In genomic region chr15:60476713-60477112, GRCh38 we compare ENCODE assay signal across 14 cellular contexts. TPM values are rescaled to one million over a fixed set of nuclear protein-coding genes. Genes with fewer than 3 reads are reported as not detected.
DNase-seq lines count a peak whose midpoint lies in the region; ATAC-seq, FAIRE-seq and TF ChIP-seq lines count a peak whose summit lies in the region.
"Had no signal": no experiment of that assay in that cellular context is flagged by ENCODE, and none has a peak within 500 bp of the region (broad histone marks: within the 10 kb centered on the region; RNA-seq: fewer than 3 reads in every experiment).

No MANE protein-coding gene starts in this region.

- H3K4me1 Mint-ChIP-seq in glutamatergic neuron (ENCODE audit: low read depth, unreplicated experiment), result peaks cover 14% of the 10 kb centered on the region

- peak overlapping the region; percentile 48 for H3K4me3 Mint-ChIP-seq in glutamatergic neuron (ENCODE audit: unreplicated experiment)

- H3K4me1 ChIP-seq in ACC112 (ENCODE audit: control insufficient read depth, insufficient read depth, low read length, unreplicated experiment), result peaks cover 30% of the 10 kb centered on the region
- peaks cover 5 to 44% (median 21%) of the 10 kb centered on the region in 3 donors for H3K4me1 ChIP-seq in gastroesophageal sphincter

- peaks cover 4% of the 10 kb centered on the region for H3K27me3 Mint-ChIP-seq in glutamatergic neuron (ENCODE audit: unreplicated experiment)
- H3K27me3 Mint-ChIP-seq: effector memory CD8-positive, alpha-beta T cell had no signal

- H3K27ac ChIP-seq in ACC112 (ENCODE audit: low read depth, low read length) (peak overlapping the region; percentile 16; the same call in 1 of the 2 replicates), gastroesophageal sphincter (no peak overlapping the region)

- no peak overlapping the region for H2AFZ ChIP-seq in ACC112 (ENCODE audit: low read length, unreplicated experiment)

- H3K9me3 Mint-ChIP-seq in glutamatergic neuron (ENCODE audit: unreplicated experiment), result peaks cover 6% of the 10 kb centered on the region
- H3K9me3 Mint-ChIP-seq: effector memory CD8-positive, alpha-beta T cell had no signal

- H3K27me3 ChIP-seq in ACC112 (ENCODE audit: insufficient read depth, low read length) (no peaks in the 10 kb centered on the region), gastroesophageal sphincter (no peaks in the 10 kb centered on the region)

- ATAC-seq in SK-N-SH treated with all-trans-retinoic acid at 6 μM for 48 hours (peak; percentile 10; the same call in 1 of the 3 replicates), HG02973 (IDR thresholded peaks at IDR 0.05; ENCODE audit: unreplicated experiment) (no peak), gastroesophageal sphincter (no peak)
- ATAC-seq: effector memory CD8-positive, alpha-beta T cell had no signal

- DNase-seq in GM03348 (ENCODE audit: low spot score) (peak; percentile 51), glutamatergic neuron (no peak), frontal cortex (ENCODE audit: low spot score in 2 of 2) (no peak), DMS153 treated with DMSO at 0.1 percent for 48 hours (lab: John Stamatoyannopoulos, UW; ENCODE audit: unreplicated experiment) (no peak)
- DNase-seq: effector memory CD8-positive, alpha-beta T cell; kidney; NCI-H2171; retina; stimulated activated CD8-positive, alpha-beta memory T cell treated with anti-CD3 and anti-CD28 coated beads, Interleukin-4, amount 100 ng/mL, for 48 hours had no signal

- H3K4me3 ChIP-seq in ACC112 (ENCODE audit: low read depth, low read length) (peak overlapping the region; percentile 94), gastroesophageal sphincter (no peak overlapping the region)

- TF ChIP-seq CTCF in glutamatergic neuron (IDR thresholded peaks at IDR 0.05; ENCODE audit: partially characterized antibody, unreplicated experiment) (no peak), gastroesophageal sphincter (IDR thresholded peaks at IDR 0.05) (no peak)

- H3K79me2 ChIP-seq in ACC112 (ENCODE audit: control insufficient read depth, insufficient read depth, low read length, unreplicated experiment), result peaks cover 39% of the 10 kb centered on the region

- H3K36me3 ChIP-seq in ACC112 (ENCODE audit: insufficient read depth, low read length), result peaks cover 7% of the 10 kb centered on the region; the same call in 1 of the 2 replicates
- peaks cover 0 to 32% of the 10 kb centered on the region in 2 donors for H3K36me3 ChIP-seq in gastroesophageal sphincter

- H3K27ac Mint-ChIP-seq in glutamatergic neuron (ENCODE audit: unreplicated experiment), result no peak overlapping the region

- H3K9me3 ChIP-seq in gastroesophageal sphincter, result no peaks in the 10 kb centered on the region

- TF ChIP-seq POLR2A in gastroesophageal sphincter (IDR thresholded peaks at IDR 0.05), result no peak

- TF ChIP-seq EP300 in gastroesophageal sphincter (IDR thresholded peaks at IDR 0.05), result no peak

- no peak for FAIRE-seq in frontal cortex (lab: Jason Lieb, UNC)
- FAIRE-seq: D721Med, kidney had no signal

- no peaks in the 10 kb centered on the region for H3K36me3 Mint-ChIP-seq in glutamatergic neuron (ENCODE audit: unreplicated experiment)

- WGBS in gastroesophageal sphincter (ENCODE audit: low coverage in 1 of 2), 2 donors, result 55 to 80% methylated on average over 3 of the region's 3 CpGs

TF ChIP-seq in SK-N-SH treated with all-trans-retinoic acid at 6 μM for 48 hours, 23 proteins besides CTCF, POLR2A, EP300 and RAD21:
- TF ChIP-seq, protein P1, sequence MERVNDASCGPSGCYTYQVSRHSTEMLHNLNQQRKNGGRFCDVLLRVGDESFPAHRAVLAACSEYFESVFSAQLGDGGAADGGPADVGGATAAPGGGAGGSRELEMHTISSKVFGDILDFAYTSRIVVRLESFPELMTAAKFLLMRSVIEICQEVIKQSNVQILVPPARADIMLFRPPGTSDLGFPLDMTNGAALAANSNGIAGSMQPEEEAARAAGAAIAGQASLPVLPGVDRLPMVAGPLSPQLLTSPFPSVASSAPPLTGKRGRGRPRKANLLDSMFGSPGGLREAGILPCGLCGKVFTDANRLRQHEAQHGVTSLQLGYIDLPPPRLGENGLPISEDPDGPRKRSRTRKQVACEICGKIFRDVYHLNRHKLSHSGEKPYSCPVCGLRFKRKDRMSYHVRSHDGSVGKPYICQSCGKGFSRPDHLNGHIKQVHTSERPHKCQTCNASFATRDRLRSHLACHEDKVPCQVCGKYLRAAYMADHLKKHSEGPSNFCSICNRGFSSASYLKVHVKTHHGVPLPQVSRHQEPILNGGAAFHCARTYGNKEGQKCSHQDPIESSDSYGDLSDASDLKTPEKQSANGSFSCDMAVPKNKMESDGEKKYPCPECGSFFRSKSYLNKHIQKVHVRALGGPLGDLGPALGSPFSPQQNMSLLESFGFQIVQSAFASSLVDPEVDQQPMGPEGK (CRISPR knock-in tag; IDR thresholded peaks at IDR 0.05; ENCODE audit: borderline replicate concordance), result no peak
- TF ChIP-seq BACH2 (CRISPR knock-in tag; IDR thresholded peaks at IDR 0.05; ENCODE audit: borderline replicate concordance) (no peak), ZC3H10 (CRISPR knock-in tag; IDR thresholded peaks at IDR 0.05) (no peak)
TF ChIP-seq in SK-N-SH treated with all-trans-retinoic acid at 6 μM for 48 hours: peak in this region for 0.

RNA-seq across cellular contexts. Expression of gene ICE2, which starts 2.2 kb away (rescaled TPM):
- total RNA-seq in glutamatergic neuron (ENCODE audit: unreplicated experiment) (53.9 TPM), frontal cortex (38.3 TPM), gastroesophageal sphincter (10 to 100 TPM; 14.6 to 34.9 (median 23.8) TPM)
